In the genomic region with DNA sequence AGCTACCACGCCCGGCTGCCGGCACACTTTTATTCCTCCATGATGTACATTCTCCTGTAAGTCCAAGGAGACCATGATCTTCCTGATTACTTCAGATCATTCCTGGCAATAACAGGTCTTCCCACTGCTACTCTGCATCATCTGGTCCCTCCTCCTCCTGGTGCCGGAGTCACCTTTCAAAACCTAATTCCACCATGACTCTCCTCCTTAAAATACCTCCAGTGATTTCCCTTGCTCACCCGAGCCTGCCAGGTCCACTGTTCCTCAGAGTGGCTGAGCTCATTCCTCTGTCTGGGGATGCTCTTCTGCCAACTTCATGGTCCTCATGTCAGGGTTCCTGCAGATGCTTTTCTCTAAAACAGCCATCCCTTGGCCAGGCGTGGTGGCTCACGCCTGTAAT, we compare ENCODE assay signal across 3 cellular contexts.
TF ChIP-seq lines count a peak whose summit lies in the region.

No MANE protein-coding gene starts in this region.

TF ChIP-seq in SK-N-SH, 30 proteins besides CTCF, POLR2A, EP300 and RAD21:
- TF ChIP-seq, protein P1, sequence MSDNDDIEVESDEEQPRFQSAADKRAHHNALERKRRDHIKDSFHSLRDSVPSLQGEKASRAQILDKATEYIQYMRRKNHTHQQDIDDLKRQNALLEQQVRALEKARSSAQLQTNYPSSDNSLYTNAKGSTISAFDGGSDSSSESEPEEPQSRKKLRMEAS (IDR thresholded peaks at IDR 0.05; ENCODE audit: low read depth): no peak
- TF ChIP-seq MXI1 (IDR thresholded peaks at IDR 0.05; ENCODE audit: low read depth, low read length) (no peak), EZH2phosphoT487 (IDR thresholded peaks at IDR 0.05; ENCODE audit: borderline replicate concordance, low read depth) (no peak), NRF1 (IDR thresholded peaks at IDR 0.05; ENCODE audit: low read depth, low read length) (no peak), RCOR1 (IDR thresholded peaks at IDR 0.05; ENCODE audit: low read length) (no peak), YY1 (IDR thresholded peaks at IDR 0.05; ENCODE audit: low read depth) (no peak), FOXJ3 (CRISPR knock-in tag; IDR thresholded peaks at IDR 0.05) (no peak), USF1 (IDR thresholded peaks at IDR 0.05; ENCODE audit: borderline replicate concordance, low read depth) (no peak), FOXM1 (IDR thresholded peaks at IDR 0.05; ENCODE audit: low read depth) (no peak), RXRA (IDR thresholded peaks at IDR 0.05; ENCODE audit: borderline replicate concordance, low read depth) (no peak)

TF ChIP-seq in SK-N-SH treated with all-trans-retinoic acid at 6 μM for 48 hours, 23 proteins besides CTCF, POLR2A, EP300 and RAD21 (continues in another document):
- TF ChIP-seq ZFP3 (CRISPR knock-in tag; IDR thresholded peaks at IDR 0.05) (no peak), RARB (CRISPR knock-in tag; IDR thresholded peaks at IDR 0.05) (no peak), CSDC2 (CRISPR knock-in tag; IDR thresholded peaks at IDR 0.05) (no peak), OSR1 (CRISPR knock-in tag; IDR thresholded peaks at IDR 0.05) (no peak), TOX (CRISPR knock-in tag; IDR thresholded peaks at IDR 0.05; ENCODE audit: borderline replicate concordance) (no peak), PPARA (CRISPR knock-in tag; IDR thresholded peaks at IDR 0.05; ENCODE audit: borderline replicate concordance) (no peak), ZFP30 (CRISPR knock-in tag; IDR thresholded peaks at IDR 0.05) (no peak), CSRNP3 (CRISPR knock-in tag; IDR thresholded peaks at IDR 0.05) (no peak), SNAI2 (CRISPR knock-in tag; IDR thresholded peaks at IDR 0.05) (no peak), BACH2 (CRISPR knock-in tag; IDR thresholded peaks at IDR 0.05; ENCODE audit: borderline replicate concordance) (no peak), TSHZ2 (CRISPR knock-in tag; IDR thresholded peaks at IDR 0.05) (no peak), ZNF565 (CRISPR knock-in tag; conservative IDR thresholded peaks at IDR 0.05; ENCODE audit: low read depth) (no peak), GLIS3 (CRISPR knock-in tag; IDR thresholded peaks at IDR 0.05) (no peak), TCF4 (CRISPR knock-in tag; IDR thresholded peaks at IDR 0.05; ENCODE audit: borderline replicate concordance) (no peak), ESRRG (CRISPR knock-in tag; IDR thresholded peaks at IDR 0.05) (no peak)
- TF ChIP-seq, protein P2, sequence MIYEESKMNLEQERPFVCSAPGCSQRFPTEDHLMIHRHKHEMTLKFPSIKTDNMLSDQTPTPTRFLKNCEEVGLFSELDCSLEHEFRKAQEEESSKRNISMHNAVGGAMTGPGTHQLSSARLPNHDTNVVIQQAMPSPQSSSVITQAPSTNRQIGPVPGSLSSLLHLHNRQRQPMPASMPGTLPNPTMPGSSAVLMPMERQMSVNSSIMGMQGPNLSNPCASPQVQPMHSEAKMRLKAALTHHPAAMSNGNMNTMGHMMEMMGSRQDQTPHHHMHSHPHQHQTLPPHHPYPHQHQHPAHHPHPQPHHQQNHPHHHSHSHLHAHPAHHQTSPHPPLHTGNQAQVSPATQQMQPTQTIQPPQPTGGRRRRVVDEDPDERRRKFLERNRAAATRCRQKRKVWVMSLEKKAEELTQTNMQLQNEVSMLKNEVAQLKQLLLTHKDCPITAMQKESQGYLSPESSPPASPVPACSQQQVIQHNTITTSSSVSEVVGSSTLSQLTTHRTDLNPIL (CRISPR knock-in tag; IDR thresholded peaks at IDR 0.05; ENCODE audit: low read depth): no peak
- TF ChIP-seq, protein P3, sequence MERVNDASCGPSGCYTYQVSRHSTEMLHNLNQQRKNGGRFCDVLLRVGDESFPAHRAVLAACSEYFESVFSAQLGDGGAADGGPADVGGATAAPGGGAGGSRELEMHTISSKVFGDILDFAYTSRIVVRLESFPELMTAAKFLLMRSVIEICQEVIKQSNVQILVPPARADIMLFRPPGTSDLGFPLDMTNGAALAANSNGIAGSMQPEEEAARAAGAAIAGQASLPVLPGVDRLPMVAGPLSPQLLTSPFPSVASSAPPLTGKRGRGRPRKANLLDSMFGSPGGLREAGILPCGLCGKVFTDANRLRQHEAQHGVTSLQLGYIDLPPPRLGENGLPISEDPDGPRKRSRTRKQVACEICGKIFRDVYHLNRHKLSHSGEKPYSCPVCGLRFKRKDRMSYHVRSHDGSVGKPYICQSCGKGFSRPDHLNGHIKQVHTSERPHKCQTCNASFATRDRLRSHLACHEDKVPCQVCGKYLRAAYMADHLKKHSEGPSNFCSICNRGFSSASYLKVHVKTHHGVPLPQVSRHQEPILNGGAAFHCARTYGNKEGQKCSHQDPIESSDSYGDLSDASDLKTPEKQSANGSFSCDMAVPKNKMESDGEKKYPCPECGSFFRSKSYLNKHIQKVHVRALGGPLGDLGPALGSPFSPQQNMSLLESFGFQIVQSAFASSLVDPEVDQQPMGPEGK (CRISPR knock-in tag; IDR thresholded peaks at IDR 0.05; ENCODE audit: borderline replicate concordance): no peak

TF ChIP-seq in HCT116, 20 proteins besides CTCF, POLR2A, EP300 and RAD21:
- TF ChIP-seq, protein P1 (IDR thresholded peaks at IDR 0.05): no peak
- TF ChIP-seq FOSL1 (IDR thresholded peaks at IDR 0.05; ENCODE audit: low read depth) (no peak), ELF1 (IDR thresholded peaks at IDR 0.05; ENCODE audit: borderline replicate concordance, low read depth) (no peak), SIN3A (IDR thresholded peaks at IDR 0.05; ENCODE audit: low read depth) (no peak), ZFX (IDR thresholded peaks at IDR 0.05) (no peak), YY1 (IDR thresholded peaks at IDR 0.05; ENCODE audit: extremely low read depth, insufficient replicate concordance, low read depth, low read length) (no peak), CBX3 (IDR thresholded peaks at IDR 0.05; ENCODE audit: low read depth) (no peak), ZBTB33 (IDR thresholded peaks at IDR 0.05; ENCODE audit: extremely low read depth, insufficient replicate concordance, low read length) (no peak), EGR1 (IDR thresholded peaks at IDR 0.05; ENCODE audit: low read depth) (no peak), TCF7L2 (IDR thresholded peaks at IDR 0.05; ENCODE audit: borderline replicate concordance, extremely low read depth, insufficient read depth, insufficient read length) (no peak), ZNF274 (IDR thresholded peaks at IDR 0.05; ENCODE audit: low read depth, low read length) (no peak), SP1 (IDR thresholded peaks at IDR 0.05; ENCODE audit: low read depth) (no peak)
- TF ChIP-seq, protein P4, sequence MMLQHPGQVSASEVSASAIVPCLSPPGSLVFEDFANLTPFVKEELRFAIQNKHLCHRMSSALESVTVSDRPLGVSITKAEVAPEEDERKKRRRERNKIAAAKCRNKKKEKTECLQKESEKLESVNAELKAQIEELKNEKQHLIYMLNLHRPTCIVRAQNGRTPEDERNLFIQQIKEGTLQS (IDR thresholded peaks at IDR 0.05): no peak
- TF ChIP-seq, protein P5, sequence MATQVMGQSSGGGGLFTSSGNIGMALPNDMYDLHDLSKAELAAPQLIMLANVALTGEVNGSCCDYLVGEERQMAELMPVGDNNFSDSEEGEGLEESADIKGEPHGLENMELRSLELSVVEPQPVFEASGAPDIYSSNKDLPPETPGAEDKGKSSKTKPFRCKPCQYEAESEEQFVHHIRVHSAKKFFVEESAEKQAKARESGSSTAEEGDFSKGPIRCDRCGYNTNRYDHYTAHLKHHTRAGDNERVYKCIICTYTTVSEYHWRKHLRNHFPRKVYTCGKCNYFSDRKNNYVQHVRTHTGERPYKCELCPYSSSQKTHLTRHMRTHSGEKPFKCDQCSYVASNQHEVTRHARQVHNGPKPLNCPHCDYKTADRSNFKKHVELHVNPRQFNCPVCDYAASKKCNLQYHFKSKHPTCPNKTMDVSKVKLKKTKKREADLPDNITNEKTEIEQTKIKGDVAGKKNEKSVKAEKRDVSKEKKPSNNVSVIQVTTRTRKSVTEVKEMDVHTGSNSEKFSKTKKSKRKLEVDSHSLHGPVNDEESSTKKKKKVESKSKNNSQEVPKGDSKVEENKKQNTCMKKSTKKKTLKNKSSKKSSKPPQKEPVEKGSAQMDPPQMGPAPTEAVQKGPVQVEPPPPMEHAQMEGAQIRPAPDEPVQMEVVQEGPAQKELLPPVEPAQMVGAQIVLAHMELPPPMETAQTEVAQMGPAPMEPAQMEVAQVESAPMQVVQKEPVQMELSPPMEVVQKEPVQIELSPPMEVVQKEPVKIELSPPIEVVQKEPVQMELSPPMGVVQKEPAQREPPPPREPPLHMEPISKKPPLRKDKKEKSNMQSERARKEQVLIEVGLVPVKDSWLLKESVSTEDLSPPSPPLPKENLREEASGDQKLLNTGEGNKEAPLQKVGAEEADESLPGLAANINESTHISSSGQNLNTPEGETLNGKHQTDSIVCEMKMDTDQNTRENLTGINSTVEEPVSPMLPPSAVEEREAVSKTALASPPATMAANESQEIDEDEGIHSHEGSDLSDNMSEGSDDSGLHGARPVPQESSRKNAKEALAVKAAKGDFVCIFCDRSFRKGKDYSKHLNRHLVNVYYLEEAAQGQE (IDR thresholded peaks at IDR 0.05; ENCODE audit: low read depth): no peak
